18 cellular contexts compared by ENCODE assay signal in the genomic region with DNA sequence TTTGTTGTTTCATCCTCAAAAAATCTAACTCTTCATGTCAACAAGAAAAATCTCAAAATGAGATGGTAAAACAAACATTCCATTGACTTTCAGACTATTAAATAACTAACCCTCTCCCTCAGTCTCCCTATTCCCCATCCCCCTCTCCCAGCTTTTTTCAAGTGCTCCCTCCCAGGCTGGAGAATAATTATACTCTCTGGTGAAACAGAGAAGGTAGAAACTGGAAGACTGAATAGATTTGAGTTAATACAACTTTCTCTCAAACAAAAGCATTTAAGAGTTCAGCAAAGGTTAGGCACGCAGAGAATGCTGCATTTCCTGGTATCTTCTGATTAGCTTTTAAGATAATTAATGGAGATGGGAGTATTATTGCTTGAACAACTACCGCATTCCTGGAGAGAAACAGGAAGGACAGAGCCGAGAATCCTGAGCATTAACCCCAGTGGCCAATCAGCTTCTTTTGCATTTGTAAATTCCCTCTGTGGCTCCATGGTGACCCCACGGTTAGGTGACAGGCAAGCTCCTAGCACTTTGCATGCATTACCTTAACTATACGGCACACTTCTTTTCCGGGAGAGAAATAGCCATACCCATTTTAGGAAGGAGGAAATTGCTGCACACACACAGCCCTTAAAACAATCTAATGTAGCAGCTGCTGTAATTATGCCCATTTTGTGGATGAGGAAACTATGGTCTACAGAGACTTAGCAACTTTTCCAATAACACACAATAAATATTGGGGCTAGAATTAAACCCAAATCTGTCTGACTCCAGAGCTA.
A peak's percentile ranks its signal among the peaks of the same experiment; 100 is the strongest.
DNase-seq lines count a peak whose midpoint lies in the region; TF ChIP-seq lines count a peak whose summit lies in the region.
"Had no signal": no experiment of that assay in that cellular context is flagged by ENCODE, and none has a peak within 500 bp of the region (broad histone marks: within the 10 kb centered on the region; RNA-seq: fewer than 3 reads in every experiment).

No MANE protein-coding gene starts in this region.

- no peak overlapping the region for H3K27ac ChIP-seq in A673 (ENCODE audit: low read depth, low read length, poor library complexity, severe bottlenecking)
- no peak overlapping the region for H3K27ac ChIP-seq in Karpas-422 (ENCODE audit: low read length)
- peak overlapping the region; percentile 32 for H3K27ac ChIP-seq in hepatocyte
- H3K27ac ChIP-seq in mesodermal cell (ENCODE audit: low read depth, low read length, severe bottlenecking): peak overlapping the region; percentile 36
- H3K27ac ChIP-seq in MM.1S (ENCODE audit: low read length): no peak overlapping the region
- no peak overlapping the region for H3K27ac ChIP-seq in colonic mucosa
- H3K27ac ChIP-seq: C4-2B, lower lobe of right lung, upper lobe of left lung had no signal

- H4K20me1 ChIP-seq in Karpas-422 (ENCODE audit: insufficient read depth, low read depth, low read length) (no peaks in the 10 kb centered on the region), hepatocyte (ENCODE audit: insufficient read depth, poor library complexity, severe bottlenecking) (no peaks in the 10 kb centered on the region), MM.1S (ENCODE audit: insufficient read depth, low read length) (no peaks in the 10 kb centered on the region)

- DNase-seq in A673 (ENCODE audit: low spot score): peak; percentile 26
- DNase-seq in Karpas-422: no peak
- no peak for DNase-seq in hepatocyte (ENCODE audit: low spot score)
- DNase-seq in osteocyte (ENCODE audit: extremely low spot score, unreplicated experiment): no peak
- no peak for DNase-seq in activated naive CD4-positive, alpha-beta T cell treated with anti-CD3 and anti-CD28 coated beads, Interleukin-2, amount 10 ng/mL, durations not matched to agents 7 days and 5 days
- DNase-seq in MM.1S: no peak
- no peak for DNase-seq in colonic mucosa
- DNase-seq: activated CD4-positive, CD25-positive, alpha-beta regulatory T cell; hippocampal formation; lower lobe of right lung; natural killer cell; NCI-H1436; stimulated activated CD4-positive, alpha-beta T cell treated with anti-CD3 and anti-CD28 coated beads, Interleukin-15, amount 100 ng/mL, for 24 hours; stimulated activated naive CD8-positive, alpha-beta T cell treated with anti-CD3 and anti-CD28 coated beads, Interleukin-15, Interleukin-2, amounts not matched to agents 100 U/mL and 50 U/mL, for 24 hours; upper lobe of left lung had no signal

- no peaks in the 10 kb centered on the region for H3K27me3 ChIP-seq in A673 (replicated peaks; ENCODE audit: insufficient read depth, low read depth, low read length, poor library complexity)
- H3K27me3 ChIP-seq in Karpas-422 (ENCODE audit: low read length): no peaks in the 10 kb centered on the region
- H3K27me3 ChIP-seq in hepatocyte: no peaks in the 10 kb centered on the region
- no peaks in the 10 kb centered on the region for H3K27me3 ChIP-seq in MM.1S (replicated peaks; ENCODE audit: insufficient read depth, low read length)
- no peaks in the 10 kb centered on the region for H3K27me3 ChIP-seq in colonic mucosa
- H3K27me3 ChIP-seq: upper lobe of left lung had no signal

- no peaks in the 10 kb centered on the region for H3K79me2 ChIP-seq in Karpas-422 (ENCODE audit: low read length)
- H3K79me2 ChIP-seq in hepatocyte: no peaks in the 10 kb centered on the region
- H3K79me2 ChIP-seq in MM.1S (ENCODE audit: low read length): no peaks in the 10 kb centered on the region

- no TSS peak for BruUV-seq in A673 (replicated peaks; lab: Mats Ljungman, UMichigan)

- CTCF ChIA-PET in A673 (lab: Charles Lee): no interaction called here
- CTCF ChIA-PET in activated naive CD4-positive, alpha-beta T cell treated with anti-CD3 and anti-CD28 coated beads, Interleukin-2, amount 10 ng/mL, durations not matched to agents 7 days and 5 days (lab: Charles Lee): no interaction called here

- intact Hi-C loops in A673 (cut with micrococcal nuclease; ENCODE audit: unreplicated experiment) (no loop called here), colonic mucosa (cut with DNase I) (no loop called here)

- peaks cover 11% of the 10 kb centered on the region for H3K9me3 ChIP-seq in A673 (ENCODE audit: low read depth, low read length, poor library complexity, severe bottlenecking)
- H3K9me3 ChIP-seq in Karpas-422 (ENCODE audit: low read length): peaks cover 6% of the 10 kb centered on the region; the same call in 1 of the 2 replicates
- H3K9me3 ChIP-seq in hepatocyte (ENCODE audit: low read depth): no peaks in the 10 kb centered on the region
- peaks cover 18% of the 10 kb centered on the region for H3K9me3 ChIP-seq in mesodermal cell (ENCODE audit: control insufficient read depth, low read length)
- H3K9me3 ChIP-seq in MM.1S (replicated peaks; ENCODE audit: insufficient read depth, low read length): no peaks in the 10 kb centered on the region
- peaks cover 12% of the 10 kb centered on the region for H3K9me3 ChIP-seq in colonic mucosa
- H3K9me3 ChIP-seq: A549 had no signal

- H3K4me2 ChIP-seq in Karpas-422 (ENCODE audit: low read depth, low read length, poor library complexity, severe bottlenecking): no peak overlapping the region
- peak overlapping the region; percentile 10 for H3K4me2 ChIP-seq in hepatocyte
- H3K4me2 ChIP-seq in MM.1S (ENCODE audit: low read depth, low read length): no peak overlapping the region
- H3K4me2 ChIP-seq: A549 had no signal

- H3K36me3 Mint-ChIP-seq in osteocyte (ENCODE audit: unreplicated experiment): no peaks in the 10 kb centered on the region
- H3K36me3 Mint-ChIP-seq in activated naive CD4-positive, alpha-beta T cell treated with anti-CD3 and anti-CD28 coated beads, Interleukin-2, amount 10 ng/mL, durations not matched to agents 7 days and 5 days: no peaks in the 10 kb centered on the region
- H3K36me3 Mint-ChIP-seq: natural killer cell had no signal

- POLR2A ChIA-PET in A673 (lab: Charles Lee; ENCODE audit: low non-redundant PET): no interaction called here

- WGBS in hepatocyte (ENCODE audit: low lambda C conversion rate, missing lambda C conversion rate): 18% methylated on average over 6 of the region's 6 CpGs
- WGBS in mesodermal cell (ENCODE audit: insufficient coverage in 2 of 2), 2 experiments: 16 to 17% methylated on average over 4 of the region's 6 CpGs

- H3K9me3 Mint-ChIP-seq in osteocyte (ENCODE audit: unreplicated experiment): peaks cover 5% of the 10 kb centered on the region
- peaks cover 10% of the 10 kb centered on the region for H3K9me3 Mint-ChIP-seq in activated naive CD4-positive, alpha-beta T cell treated with anti-CD3 and anti-CD28 coated beads, Interleukin-2, amount 10 ng/mL, durations not matched to agents 7 days and 5 days

- H3K9ac ChIP-seq in Karpas-422 (ENCODE audit: low read length): no peak overlapping the region
- no peak overlapping the region for H3K9ac ChIP-seq in MM.1S (ENCODE audit: low read length)
- no peak overlapping the region for H3K9ac ChIP-seq in colonic mucosa (ENCODE audit: low read depth in 2 of 2, low read length in 2 of 2)

- no peak overlapping the region for H3K4me3 Mint-ChIP-seq in osteocyte (ENCODE audit: unreplicated experiment)
- no peak overlapping the region for H3K4me3 Mint-ChIP-seq in activated naive CD4-positive, alpha-beta T cell treated with anti-CD3 and anti-CD28 coated beads, Interleukin-2, amount 10 ng/mL, durations not matched to agents 7 days and 5 days
- H3K4me3 Mint-ChIP-seq: natural killer cell had no signal

- TF ChIP-seq CTCF in A673 (conservative IDR thresholded peaks at IDR 0.05; ENCODE audit: low read depth, low read length) (no peak), hepatocyte (IDR thresholded peaks at IDR 0.05; ENCODE audit: poor library complexity) (no peak), osteocyte (IDR thresholded peaks at IDR 0.05) (no peak), MM.1S (IDR thresholded peaks at IDR 0.05; ENCODE audit: low read length) (no peak), colonic mucosa (IDR thresholded peaks at IDR 0.05) (no peak)

- no peaks in the 10 kb centered on the region for H3F3A ChIP-seq in MM.1S (ENCODE audit: insufficient read depth, low read length)

- no peak overlapping the region for H3K27ac Mint-ChIP-seq in osteocyte (ENCODE audit: unreplicated experiment)
- no peak overlapping the region for H3K27ac Mint-ChIP-seq in activated naive CD4-positive, alpha-beta T cell treated with anti-CD3 and anti-CD28 coated beads, Interleukin-2, amount 10 ng/mL, durations not matched to agents 7 days and 5 days
- H3K27ac Mint-ChIP-seq: natural killer cell had no signal

- H3K4me3 ChIP-seq in A673 (ENCODE audit: low read depth, low read length, poor library complexity, severe bottlenecking) (no peak overlapping the region), Karpas-422 (ENCODE audit: low read length) (no peak overlapping the region), hepatocyte (no peak overlapping the region), mesodermal cell (ENCODE audit: extremely low read depth, insufficient read depth, low read length, poor library complexity, severe bottlenecking) (no peak overlapping the region), MM.1S (ENCODE audit: low read length) (no peak overlapping the region), colonic mucosa (no peak overlapping the region)
- H3K4me3 ChIP-seq: A549, lower lobe of right lung, upper lobe of left lung had no signal

- H3K36me3 ChIP-seq in A673 (ENCODE audit: insufficient read depth, low read length, poor library complexity, severe bottlenecking) (no peaks in the 10 kb centered on the region), Karpas-422 (ENCODE audit: insufficient read depth, low read length) (no peaks in the 10 kb centered on the region), hepatocyte (replicated peaks; ENCODE audit: insufficient read depth, low read depth) (no peaks in the 10 kb centered on the region), mesodermal cell (ENCODE audit: control insufficient read depth, insufficient read depth, low read length) (no peaks in the 10 kb centered on the region), MM.1S (replicated peaks; ENCODE audit: insufficient read depth, low read length) (no peaks in the 10 kb centered on the region), colonic mucosa (no peaks in the 10 kb centered on the region)
- H3K36me3 ChIP-seq: lower lobe of right lung, upper lobe of left lung had no signal

- no peaks in the 10 kb centered on the region for H3K4me1 Mint-ChIP-seq in osteocyte (ENCODE audit: unreplicated experiment)
- H3K4me1 Mint-ChIP-seq in activated naive CD4-positive, alpha-beta T cell treated with anti-CD3 and anti-CD28 coated beads, Interleukin-2, amount 10 ng/mL, durations not matched to agents 7 days and 5 days: no peaks in the 10 kb centered on the region

- peaks cover 11% of the 10 kb centered on the region for H3K27me3 Mint-ChIP-seq in osteocyte (ENCODE audit: unreplicated experiment)
- peaks cover 12% of the 10 kb centered on the region for H3K27me3 Mint-ChIP-seq in activated naive CD4-positive, alpha-beta T cell treated with anti-CD3 and anti-CD28 coated beads, Interleukin-2, amount 10 ng/mL, durations not matched to agents 7 days and 5 days

- H2AFZ ChIP-seq in Karpas-422 (ENCODE audit: low read length) (peak overlapping the region; percentile 47; the same call in 1 of the 2 replicates), hepatocyte (no peak overlapping the region), MM.1S (ENCODE audit: low read length) (no peak overlapping the region)

- no peaks in the 10 kb centered on the region for H3K9me2 ChIP-seq in Karpas-422 (replicated peaks; ENCODE audit: insufficient read depth, low read length)
- no peaks in the 10 kb centered on the region for H3K9me2 ChIP-seq in hepatocyte (replicated peaks; ENCODE audit: insufficient read depth)
- H3K9me2 ChIP-seq in MM.1S (replicated peaks; ENCODE audit: insufficient read depth, low read length): no peaks in the 10 kb centered on the region

- H3K4me1 ChIP-seq in A673 (ENCODE audit: insufficient read depth, low read length, poor library complexity, severe bottlenecking) (no peaks in the 10 kb centered on the region), Karpas-422 (ENCODE audit: low read length) (peaks cover 11% of the 10 kb centered on the region), hepatocyte (ENCODE audit: insufficient read depth) (peaks cover 23% of the 10 kb centered on the region), mesodermal cell (ENCODE audit: control insufficient read depth, insufficient read depth, low read length, poor library complexity, severe bottlenecking) (peaks cover 12% of the 10 kb centered on the region), MM.1S (ENCODE audit: low read length) (peaks cover 3% of the 10 kb centered on the region; the same call in 1 of the 2 replicates), colonic mucosa (no peaks in the 10 kb centered on the region)
- H3K4me1 ChIP-seq: lower lobe of right lung, upper lobe of left lung had no signal

Comparison
In these comparisons a context has a peak if more than half of its experiments do, and no peak if none do; other contexts are left out.
1. H3K27ac ChIP-seq: peak in hepatocyte (single experiment) and mesodermal cell (single experiment); none in A673 (single experiment), Karpas-422 (single experiment), MM.1S (single experiment) and colonic mucosa (single experiment).